ENCODE assay signal across 11 cellular contexts in genomic region chr10:31147220-31147608, GRCh38.
DNase-seq lines count a peak whose midpoint lies in the region; ATAC-seq and TF ChIP-seq lines count a peak whose summit lies in the region.
"Had no signal": no experiment of that assay in that cellular context is flagged by ENCODE, and none has a peak within 500 bp of the region (broad histone marks: within the 10 kb centered on the region; RNA-seq: fewer than 3 reads in every experiment).

No MANE protein-coding gene starts in this region.

- H3K36me3 Mint-ChIP-seq in CD8-positive, alpha-beta T cell = no peaks in the 10 kb centered on the region
- H3K36me3 Mint-ChIP-seq in effector memory CD8-positive, alpha-beta T cell (ENCODE audit: insufficient read depth) = no peaks in the 10 kb centered on the region

- H3K27ac ChIP-seq in CD8-positive, alpha-beta T cell (ENCODE audit: low read depth, low read length) = no peak overlapping the region
- no peak overlapping the region for H3K27ac ChIP-seq in mammary epithelial cell (ENCODE audit: insufficient read depth, low read depth, low read length)
- no peak overlapping the region for H3K27ac ChIP-seq in aorta (ENCODE audit: low read depth in 1 of 2, low read length in 2 of 2)

- H3K27me3 Mint-ChIP-seq in CD8-positive, alpha-beta T cell (ENCODE audit: low read depth) = no peaks in the 10 kb centered on the region
- peaks cover 16 to 24% of the 10 kb centered on the region in 2 donors for H3K27me3 Mint-ChIP-seq in effector memory CD8-positive, alpha-beta T cell

- in situ Hi-C loops in mammary epithelial cell (cut with MboI; ENCODE audit: low sequenced_read_pairs in 2 of 2) = no loop called here

- intact Hi-C loops in CD8-positive, alpha-beta T cell (cut with DNase I, micrococcal nuclease) = no loop called here
- intact Hi-C loops in mammary epithelial cell (cut with micrococcal nuclease) (no loop called here), aorta (cut with DNase I) (no loop called here)

- H3K9ac ChIP-seq in mammary epithelial cell (ENCODE audit: insufficient read depth, low read length) = no peak overlapping the region

- no peaks in the 10 kb centered on the region for H3K4me1 ChIP-seq in CD8-positive, alpha-beta T cell (ENCODE audit: insufficient read depth, low read length)
- H3K4me1 ChIP-seq in mammary epithelial cell (ENCODE audit: insufficient read depth, low read length) (peaks cover 13% of the 10 kb centered on the region), aorta (ENCODE audit: control insufficient read depth in 1 of 2, insufficient read depth in 2 of 2, low read length in 2 of 2) (no peaks in the 10 kb centered on the region)

- no peak overlapping the region for H3K4me2 ChIP-seq in mammary epithelial cell (ENCODE audit: insufficient read depth, low read depth, low read length)

- no peaks in the 10 kb centered on the region for H3K27me3 ChIP-seq in CD8-positive, alpha-beta T cell (ENCODE audit: insufficient read depth, low read length)
- H3K27me3 ChIP-seq in mammary epithelial cell (ENCODE audit: insufficient read depth, low read length) (no peaks in the 10 kb centered on the region), aorta (ENCODE audit: control insufficient read depth in 1 of 2, insufficient read depth in 2 of 2, low read length in 1 of 2) (no peaks in the 10 kb centered on the region)

- no peak for DNase-seq in CD8-positive, alpha-beta T cell
- DNase-seq in LoVo (ENCODE audit: low spot score) (peak; percentile 52), mammary epithelial cell (peak; percentile 75), myocyte (ENCODE audit: low read depth) (peak; percentile 65), aorta (no peak), NCI-H748 (lab: John Stamatoyannopoulos, UW; ENCODE audit: unreplicated experiment) (no peak), inferior parietal cortex (ENCODE audit: extremely low spot score) (no peak)
- no peak for DNase-seq in effector memory CD8-positive, alpha-beta T cell
- DNase-seq: caudate nucleus; NCI-H69; stimulated activated CD8-positive, alpha-beta memory T cell treated with anti-CD3 and anti-CD28 coated beads, Interleukin-4, amount 100 ng/mL, for 48 hours had no signal

- ATAC-seq in CD8-positive, alpha-beta T cell = no peak
- ATAC-seq in aorta (ENCODE audit: low FRiP score) = no peak
- no peak for ATAC-seq in effector memory CD8-positive, alpha-beta T cell (replicated peaks)

- H4K20me1 ChIP-seq in mammary epithelial cell (ENCODE audit: insufficient read depth, low read length) = no peaks in the 10 kb centered on the region

- peak overlapping the region; percentile 13 for H3K4me3 Mint-ChIP-seq in CD8-positive, alpha-beta T cell
- H3K4me3 Mint-ChIP-seq in effector memory CD8-positive, alpha-beta T cell = no peak overlapping the region

- H3K9me3 ChIP-seq in CD8-positive, alpha-beta T cell (ENCODE audit: low read length) = no peaks in the 10 kb centered on the region
- no peaks in the 10 kb centered on the region for H3K9me3 ChIP-seq in mammary epithelial cell (replicated peaks; ENCODE audit: insufficient read depth, low read length)
- no peaks in the 10 kb centered on the region for H3K9me3 ChIP-seq in aorta (ENCODE audit: control insufficient read depth, low read length)

- no TSS peak for BruUV-seq in mammary epithelial cell (replicated peaks; lab: Mats Ljungman, UMichigan)

- POLR2A ChIA-PET in CD8-positive, alpha-beta T cell (lab: Charles Lee) = no interaction called here

- CTCF ChIA-PET in CD8-positive, alpha-beta T cell (lab: Charles Lee) = no interaction called here
- CTCF ChIA-PET in mammary epithelial cell (lab: Charles Lee; ENCODE audit: low non-redundant PET) = no interaction called here

- no peak overlapping the region for H3K4me3 ChIP-seq in CD8-positive, alpha-beta T cell (ENCODE audit: low read depth, low read length)
- no peak overlapping the region for H3K4me3 ChIP-seq in mammary epithelial cell (replicated peaks in 1 of 3; ENCODE audit: insufficient read depth in 1 of 3, low read depth in 2 of 3, low read length in 3 of 3)
- no peak overlapping the region for H3K4me3 ChIP-seq in aorta (ENCODE audit: low read length in 2 of 2)

- dilution Hi-C loops in mammary epithelial cell (cut with HindIII; ENCODE audit: low sequenced_read_pairs) = no loop called here

- WGBS in mammary epithelial cell (ENCODE audit: low coverage, missing lambda C conversion rate) = 40% methylated on average over 2 of the region's 2 CpGs
- 42 to 44% methylated on average over 2 of the region's 2 CpGs for WGBS in aorta, 2 donors

- peak overlapping the region; percentile 3 for H3K27ac Mint-ChIP-seq in CD8-positive, alpha-beta T cell
- no peak overlapping the region for H3K27ac Mint-ChIP-seq in effector memory CD8-positive, alpha-beta T cell

- no peak overlapping the region for H2AFZ ChIP-seq in mammary epithelial cell (ENCODE audit: low read depth, low read length)

- no peaks in the 10 kb centered on the region for H3K36me3 ChIP-seq in CD8-positive, alpha-beta T cell (ENCODE audit: insufficient read depth, low read length)
- H3K36me3 ChIP-seq in mammary epithelial cell (ENCODE audit: insufficient read depth, low read length) = no peaks in the 10 kb centered on the region
- H3K36me3 ChIP-seq in aorta (ENCODE audit: control insufficient read depth in 1 of 2, insufficient read depth in 2 of 2, low read length in 1 of 2) = no peaks in the 10 kb centered on the region

- no peak for TF ChIP-seq CTCF in CD8-positive, alpha-beta T cell (IDR thresholded peaks at IDR 0.05)
- no peak for TF ChIP-seq CTCF in mammary epithelial cell (conservative IDR thresholded peaks at IDR 0.05 in 1 of 2, IDR thresholded peaks at IDR 0.05 in 1 of 2; ENCODE audit: extremely low read depth in 1 of 2, insufficient read depth in 1 of 2, low read depth in 1 of 2, low read length in 2 of 2)

- peaks cover 12% of the 10 kb centered on the region for H3K4me1 Mint-ChIP-seq in CD8-positive, alpha-beta T cell (ENCODE audit: low read depth)
- peaks cover 0 to 2% of the 10 kb centered on the region in 2 donors for H3K4me1 Mint-ChIP-seq in effector memory CD8-positive, alpha-beta T cell (ENCODE audit: low read depth in 2 of 2)

- no peaks in the 10 kb centered on the region for H3K79me2 ChIP-seq in mammary epithelial cell (ENCODE audit: insufficient read depth, low read length)

- H3K9me3 Mint-ChIP-seq in CD8-positive, alpha-beta T cell = no peaks in the 10 kb centered on the region
- H3K9me3 Mint-ChIP-seq in effector memory CD8-positive, alpha-beta T cell = no peaks in the 10 kb centered on the region

Comparison
In these comparisons a context has a peak if more than half of its experiments do, and no peak if none do; other contexts are left out.
1. DNase-seq: peak in LoVo (single experiment), mammary epithelial cell (single experiment) and myocyte (single experiment); none in CD8-positive, alpha-beta T cell (0 of 7), aorta (0 of 2), NCI-H748 (single experiment), effector memory CD8-positive, alpha-beta T cell (0 of 3) and inferior parietal cortex (single experiment).